In genomic region chr15:68852466-68852865, GRCh38 we compare ENCODE assay signal across 22 cellular contexts.
"Had no signal": no experiment of that assay in that cellular context is flagged by ENCODE, and none has a peak within 500 bp of the region (broad histone marks: within the 10 kb centered on the region; RNA-seq: fewer than 3 reads in every experiment).

No MANE protein-coding gene starts in this region.

- H3K27ac ChIP-seq: coronary artery, foreskin keratinocyte, neutrophil, psoas muscle, stomach, thoracic aorta, transverse colon had no signal

- DNase-seq: effector CD4-positive, alpha-beta T cell; endodermal cell; erythroblast; foreskin keratinocyte; head of caudate nucleus; hippocampal formation; left colon; mammary epithelial cell; naive thymus-derived CD4-positive, alpha-beta T cell; nephron progenitor cell; psoas muscle; retina; stimulated activated CD4-positive, alpha-beta T cell treated with anti-CD3 and anti-CD28 coated beads, Interleukin-2, amount 100 ng/mL, for 24 hours; stimulated activated CD4-positive, alpha-beta T cell treated with anti-CD3 and anti-CD28 coated beads, Interleukin-4, amount 100 ng/mL, for 4 hours; stimulated activated naive CD4-positive, alpha-beta T cell; stomach; substantia nigra; transverse colon had no signal

- H3K36me3 ChIP-seq: neutrophil, stomach, thoracic aorta, transverse colon had no signal

- H3K4me3 ChIP-seq: coronary artery, psoas muscle, stomach, thoracic aorta, transverse colon had no signal

- H3K4me1 ChIP-seq: foreskin keratinocyte, psoas muscle, stomach, transverse colon had no signal

- ATAC-seq: foreskin keratinocyte; left colon; naive thymus-derived CD4-positive, alpha-beta T cell; psoas muscle; sciatic nerve had no signal
